16 cellular contexts compared by ENCODE assay signal in genomic region chr13:112068531-112069062, GRCh38. TPM values are rescaled to one million over a fixed set of nuclear protein-coding genes. Genes with fewer than 3 reads are reported as not detected.
DNase-seq lines count a peak whose midpoint lies in the region; ATAC-seq and TF ChIP-seq lines count a peak whose summit lies in the region.
"Had no signal": no experiment of that assay in that cellular context is flagged by ENCODE, and none has a peak within 500 bp of the region (broad histone marks: within the 10 kb centered on the region; RNA-seq: fewer than 3 reads in every experiment).

No MANE protein-coding gene starts in this region.

- peak overlapping the region; percentile 30 for H3K4me3 Mint-ChIP-seq in stimulated activated naive CD8-positive, alpha-beta T cell treated with anti-CD3 and anti-CD28 coated beads, Interleukin-15, Interleukin-2, amounts not matched to agents 100 ng/mL and 50 ng/mL, for 24 hours
- H3K4me3 Mint-ChIP-seq in activated CD8-positive, alpha-beta T cell treated with anti-CD3 and anti-CD28 coated beads, Interleukin-2, amount 10 ng/mL, durations not matched to agents 7 days and 5 days: peak overlapping the region; percentile 54
- H3K4me3 Mint-ChIP-seq in CD14-positive monocyte: peak overlapping the region in 1 of 2 donors; percentile 88
- H3K4me3 Mint-ChIP-seq: HFFc6 had no signal

- CTCF ChIA-PET in activated CD8-positive, alpha-beta T cell treated with anti-CD3 and anti-CD28 coated beads, Interleukin-2, amount 10 ng/mL, durations not matched to agents 7 days and 5 days (lab: Charles Lee): no interaction called here

- no peak for ATAC-seq in stimulated activated naive CD8-positive, alpha-beta T cell treated with anti-CD3 and anti-CD28 coated beads, Interleukin-15, Interleukin-2, amounts not matched to agents 100 U/mL and 50 U/mL, for 24 hours
- ATAC-seq in activated CD8-positive, alpha-beta T cell treated with anti-CD3 and anti-CD28 coated beads, Interleukin-2, amount 10 ng/mL, durations not matched to agents 7 days and 5 days: no peak
- no peak for ATAC-seq in HG02623 (IDR thresholded peaks at IDR 0.05; ENCODE audit: unreplicated experiment)
- ATAC-seq: body of pancreas, left cardiac atrium had no signal

- H3K4me3 ChIP-seq in iPS-20b (ENCODE audit: low read length): peak overlapping the region; percentile 51; the same call in 1 of the 2 replicates
- H3K4me3 ChIP-seq: body of pancreas, skin epidermis had no signal

- peaks cover 12% of the 10 kb centered on the region for H3K36me3 Mint-ChIP-seq in stimulated activated naive CD8-positive, alpha-beta T cell treated with anti-CD3 and anti-CD28 coated beads, Interleukin-15, Interleukin-2, amounts not matched to agents 100 ng/mL and 50 ng/mL, for 24 hours (ENCODE audit: low read depth)
- H3K36me3 Mint-ChIP-seq in activated CD8-positive, alpha-beta T cell treated with anti-CD3 and anti-CD28 coated beads, Interleukin-2, amount 10 ng/mL, durations not matched to agents 7 days and 5 days (ENCODE audit: low read depth): peaks cover 24% of the 10 kb centered on the region
- H3K36me3 Mint-ChIP-seq in CD14-positive monocyte: peaks cover 3 to 6% of the 10 kb centered on the region in 2 donors

- DNase-seq in stimulated activated naive CD8-positive, alpha-beta T cell treated with anti-CD3 and anti-CD28 coated beads, Interleukin-15, Interleukin-2, amounts not matched to agents 100 U/mL and 50 U/mL, for 24 hours: no peak
- no peak for DNase-seq in activated CD8-positive, alpha-beta T cell treated with anti-CD3 and anti-CD28 coated beads, Interleukin-2, amount 10 ng/mL, durations not matched to agents 7 days and 5 days
- no peak for DNase-seq in NCI-H446 treated with DMSO at 0.1 percent for 48 hours (lab: John Stamatoyannopoulos, UW)
- DNase-seq in central memory CD4-positive, alpha-beta T cell: no peak
- DNase-seq in CD14-positive monocyte (ENCODE audit: low spot score): no peak
- DNase-seq: body of pancreas, HFFc6, left cardiac atrium, MM.1S, RPMI8226 had no signal

- intact Hi-C loops in CD14-positive monocyte (cut with micrococcal nuclease): no loop called here

- H3K4me1 Mint-ChIP-seq in stimulated activated naive CD8-positive, alpha-beta T cell treated with anti-CD3 and anti-CD28 coated beads, Interleukin-15, Interleukin-2, amounts not matched to agents 100 ng/mL and 50 ng/mL, for 24 hours (ENCODE audit: low read depth): peaks cover 16% of the 10 kb centered on the region
- H3K4me1 Mint-ChIP-seq in activated CD8-positive, alpha-beta T cell treated with anti-CD3 and anti-CD28 coated beads, Interleukin-2, amount 10 ng/mL, durations not matched to agents 7 days and 5 days (ENCODE audit: low read depth): no peaks in the 10 kb centered on the region
- H3K4me1 Mint-ChIP-seq in CD14-positive monocyte: no peaks in the 10 kb centered on the region

- no peaks in the 10 kb centered on the region; the same call in 1 of the 2 replicates for H3K9me3 ChIP-seq in iPS-20b (ENCODE audit: insufficient read depth, low read depth, low read length)
- H3K9me3 ChIP-seq: body of pancreas, neutrophil had no signal

- no peak overlapping the region; the same call in 1 of the 2 replicates for H3K9ac ChIP-seq in iPS-20b (ENCODE audit: low read depth, low read length)

- peaks cover 7% of the 10 kb centered on the region for H3K9me3 Mint-ChIP-seq in stimulated activated naive CD8-positive, alpha-beta T cell treated with anti-CD3 and anti-CD28 coated beads, Interleukin-15, Interleukin-2, amounts not matched to agents 100 ng/mL and 50 ng/mL, for 24 hours
- peaks cover 17% of the 10 kb centered on the region for H3K9me3 Mint-ChIP-seq in activated CD8-positive, alpha-beta T cell treated with anti-CD3 and anti-CD28 coated beads, Interleukin-2, amount 10 ng/mL, durations not matched to agents 7 days and 5 days (ENCODE audit: insufficient read depth)
- peaks cover 0 to 25% (median 16%) of the 10 kb centered on the region in 7 donors for H3K9me3 Mint-ChIP-seq in CD14-positive monocyte

- H3K27me3 ChIP-seq in iPS-20b (ENCODE audit: insufficient read depth, low read length): peaks cover 83% of the 10 kb centered on the region

- no peak overlapping the region for H3K27ac Mint-ChIP-seq in stimulated activated naive CD8-positive, alpha-beta T cell treated with anti-CD3 and anti-CD28 coated beads, Interleukin-15, Interleukin-2, amounts not matched to agents 100 ng/mL and 50 ng/mL, for 24 hours
- peak overlapping the region; percentile 79 for H3K27ac Mint-ChIP-seq in activated CD8-positive, alpha-beta T cell treated with anti-CD3 and anti-CD28 coated beads, Interleukin-2, amount 10 ng/mL, durations not matched to agents 7 days and 5 days
- H3K27ac Mint-ChIP-seq in CD14-positive monocyte: no peak overlapping the region
- H3K27ac Mint-ChIP-seq: HFFc6 had no signal

- H3K27ac ChIP-seq in iPS-20b (ENCODE audit: low read length): no peak overlapping the region
- H3K27ac ChIP-seq: body of pancreas, neutrophil, skin epidermis had no signal

- H3K27me3 Mint-ChIP-seq in stimulated activated naive CD8-positive, alpha-beta T cell treated with anti-CD3 and anti-CD28 coated beads, Interleukin-15, Interleukin-2, amounts not matched to agents 100 ng/mL and 50 ng/mL, for 24 hours: peaks cover 65% of the 10 kb centered on the region
- H3K27me3 Mint-ChIP-seq in activated CD8-positive, alpha-beta T cell treated with anti-CD3 and anti-CD28 coated beads, Interleukin-2, amount 10 ng/mL, durations not matched to agents 7 days and 5 days (ENCODE audit: low read depth): peaks cover 57% of the 10 kb centered on the region
- H3K27me3 Mint-ChIP-seq in CD14-positive monocyte (ENCODE audit: low read depth in 3 of 3): peaks cover 69 to 88% (median 76%) of the 10 kb centered on the region in 3 donors

- no peaks in the 10 kb centered on the region for H3K36me3 ChIP-seq in iPS-20b (ENCODE audit: insufficient read depth, low read depth, low read length)
- H3K36me3 ChIP-seq: neutrophil had no signal

- 0 out of 2 replicates have a peak, but pooled peaks cover 5% of the 10 kb centered on the region for H3K4me1 ChIP-seq in iPS-20b (ENCODE audit: insufficient read depth, low read length)

- POLR2A ChIA-PET in activated CD8-positive, alpha-beta T cell treated with anti-CD3 and anti-CD28 coated beads, Interleukin-2, amount 10 ng/mL, durations not matched to agents 7 days and 5 days (lab: Charles Lee): no interaction called here

- TF ChIP-seq CTCF in CD14-positive monocyte (IDR thresholded peaks at IDR 0.05): no peak

RNA-seq across cellular contexts. Expression of gene SOX1, which starts 1.6 kb away (rescaled TPM):
- not detected for total RNA-seq in activated CD8-positive, alpha-beta T cell treated with anti-CD3 and anti-CD28 coated beads, Interleukin-2, amount 10 ng/mL, durations not matched to agents 7 days and 5 days
- not detected for polyA plus RNA-seq in CD14-positive monocyte
- total RNA-seq: body of pancreas; HFFc6; left cardiac atrium; T-helper 1 cell treated with Interleukin-12 subunit alpha and Interleukin-12 subunit beta and Interleukin-4 antibody, amounts not matched to agents 30 ng/mL and 1 ng/mL, for 36 hours had no signal
